ENCODE assay signal across 20 cellular contexts in the genomic region with DNA sequence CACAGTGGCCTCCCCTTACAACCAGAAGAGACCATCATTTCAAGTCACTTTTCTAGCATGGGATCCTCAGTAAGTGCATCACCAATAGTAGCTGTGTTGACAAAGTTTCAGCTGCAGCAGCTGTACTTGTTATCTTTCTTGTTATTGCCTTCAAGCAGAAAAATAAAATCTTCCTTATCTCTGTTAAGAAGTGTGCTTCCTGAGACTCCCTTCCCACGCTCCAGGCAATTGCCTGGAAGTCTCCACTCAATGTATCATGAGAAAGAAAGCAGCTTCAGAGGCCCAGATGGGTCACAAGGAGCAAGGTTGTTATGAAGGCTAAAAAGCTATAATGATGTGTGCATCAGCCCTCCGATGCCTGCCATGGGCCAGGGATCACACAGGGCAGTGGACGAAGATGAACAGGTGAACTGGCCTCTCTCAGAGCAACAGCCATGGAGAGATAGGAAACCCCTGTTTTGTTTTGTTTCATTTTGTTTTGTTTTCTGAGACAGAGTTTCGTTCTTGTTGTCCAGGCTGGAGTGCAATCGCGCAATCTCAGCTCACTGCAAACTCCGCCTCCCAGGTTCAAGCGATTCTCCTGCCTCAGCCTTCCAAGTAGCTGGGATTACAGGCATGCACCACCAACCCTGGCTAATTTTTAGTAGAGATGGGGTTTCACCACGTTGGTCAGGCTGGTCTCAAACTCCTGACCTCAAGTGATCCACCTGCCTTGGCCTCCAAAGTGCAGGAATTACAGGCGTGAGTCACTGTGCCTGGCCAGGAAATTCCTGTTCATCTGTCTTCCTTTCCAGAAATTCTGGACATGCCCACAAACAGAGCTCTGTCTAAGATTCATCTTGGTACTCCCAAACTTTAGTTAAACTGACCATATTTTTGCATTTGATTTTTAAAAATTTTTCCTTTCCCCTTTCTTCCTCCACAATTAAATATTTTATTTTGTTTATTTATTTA.
DNase-seq lines count a peak whose midpoint lies in the region; ATAC-seq, FAIRE-seq and TF ChIP-seq lines count a peak whose summit lies in the region.
"Had no signal": no experiment of that assay in that cellular context is flagged by ENCODE, and none has a peak within 500 bp of the region (broad histone marks: within the 10 kb centered on the region; RNA-seq: fewer than 3 reads in every experiment).

No MANE protein-coding gene starts in this region.

- no peak for TF ChIP-seq POLR2A in vagina (IDR thresholded peaks at IDR 0.05)

- no peak for TF ChIP-seq CTCF in vagina (IDR thresholded peaks at IDR 0.05)
- TF ChIP-seq CTCF in omental fat pad (IDR thresholded peaks at IDR 0.05) = no peak

- WGBS in right cardiac atrium = 65% methylated on average over 10 of the region's 10 CpGs

- intact Hi-C loops in right cardiac atrium (cut with DNase I) (no loop called here), left cardiac atrium (cut with DNase I) (no loop called here), vagina (cut with DNase I) (no loop called here)

- H3K9me3 ChIP-seq in right cardiac atrium (ENCODE audit: control insufficient read depth, low read length) (no peaks in the 10 kb centered on the region), vagina (no peaks in the 10 kb centered on the region)
- H3K9me3 ChIP-seq: A549, Caco-2 had no signal

- peak; percentile 26 for FAIRE-seq in endometrium (lab: Jason Lieb, UNC)
- FAIRE-seq: A549, GM12878, HTR-8/SVneo had no signal

- H3K27ac ChIP-seq in right cardiac atrium (ENCODE audit: low read length) (peak overlapping the region; percentile 10), vagina (peak overlapping the region; percentile 53)
- H3K27ac ChIP-seq: A549, GM23248 had no signal

- DNase-seq in right cardiac atrium (peak in 1 of 3 donors; percentile 45), left cardiac atrium (no peak), lung microvascular endothelial cell (ENCODE audit: low read depth in 2 of 2) (peak; percentile 13 to 28), vagina (ENCODE audit: extremely low spot score in 2 of 2) (no peak), omental fat pad (ENCODE audit: low spot score) (no peak), DMS79 (lab: John Stamatoyannopoulos, UW) (no peak), nucleus accumbens (lab: John Stamatoyannopoulos, UW) (no peak)
- DNase-seq: AML-193; Caco-2; GM23248; NCI-H146; NCI-H2081 treated with DMSO at 0.1 percent for 48 hours; NCI-H2227 treated with DMSO at 0.1 percent for 48 hours; NCI-H526 treated with DMSO at 0.1 percent for 48 hours; NK-92 treated with Interleukin-12 subunit alpha and Interleukin-12 subunit beta, amount 100 ng/mL, for 24 hours; OCI-M1 had no signal

- H3K4me1 ChIP-seq in right cardiac atrium (ENCODE audit: control insufficient read depth, insufficient read depth, low read length) (peaks cover 11% of the 10 kb centered on the region), vagina (peaks cover 10% of the 10 kb centered on the region)
- H3K4me1 ChIP-seq: A549, Caco-2 had no signal

- no peak overlapping the region for H3K4me3 ChIP-seq in right cardiac atrium (ENCODE audit: low read length)
- no peak overlapping the region for H3K4me3 ChIP-seq in vagina
- H3K4me3 ChIP-seq: A549, GM12878, GM23248 had no signal

- no peaks in the 10 kb centered on the region for H3K36me3 ChIP-seq in vagina

- ATAC-seq in right cardiac atrium (peak in 1 of 2 donors; percentile 15), left cardiac atrium (no peak), omental fat pad (ENCODE audit: low FRiP score) (no peak)
- ATAC-seq: A549, GM12878 had no signal

- H3K27me3 ChIP-seq in right cardiac atrium (ENCODE audit: control insufficient read depth, insufficient read depth) (no peaks in the 10 kb centered on the region), vagina (no peaks in the 10 kb centered on the region)

Comparison
In these comparisons a context has a peak if more than half of its experiments do, and no peak if none do; other contexts are left out.
1. DNase-seq: peak in lung microvascular endothelial cell (2 of 2); none in left cardiac atrium (single experiment), vagina (0 of 2), omental fat pad (single experiment), DMS79 (single experiment) and nucleus accumbens (0 of 56).